ENCODE assay signal across 5 cellular contexts in the genomic region with DNA sequence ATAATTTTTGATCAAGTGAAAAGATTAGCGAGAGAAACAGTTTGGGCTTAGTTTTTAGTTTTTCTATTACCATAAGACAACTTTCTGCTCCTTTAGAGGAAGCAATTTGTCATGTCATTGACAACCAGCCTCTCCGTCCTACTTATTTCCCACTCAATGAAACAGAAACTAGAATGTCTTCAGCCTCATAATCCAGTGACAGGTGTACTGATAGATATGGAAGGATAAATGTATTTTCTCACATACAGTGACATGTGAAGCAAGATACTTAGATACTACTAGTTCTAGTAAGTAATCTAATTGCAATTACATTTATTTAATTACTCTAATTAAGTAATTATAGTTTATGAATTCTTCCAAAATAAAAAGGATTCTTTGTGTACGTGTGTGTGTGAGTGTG.
"Had no signal": no experiment of that assay in that cellular context is flagged by ENCODE, and none has a peak within 500 bp of the region (broad histone marks: within the 10 kb centered on the region; RNA-seq: fewer than 3 reads in every experiment).

No MANE protein-coding gene starts in this region.

- H2AFZ ChIP-seq: GM23338 had no signal

- H3K4me2 ChIP-seq: GM23338 had no signal

- H3K4me3 ChIP-seq: GM23338, K562 had no signal

- DNase-seq: H9, HCEC 1CT, IMR-90 had no signal

- ATAC-seq: GM23338, K562 had no signal
